27 cellular contexts compared by ENCODE assay signal in the genomic region with DNA sequence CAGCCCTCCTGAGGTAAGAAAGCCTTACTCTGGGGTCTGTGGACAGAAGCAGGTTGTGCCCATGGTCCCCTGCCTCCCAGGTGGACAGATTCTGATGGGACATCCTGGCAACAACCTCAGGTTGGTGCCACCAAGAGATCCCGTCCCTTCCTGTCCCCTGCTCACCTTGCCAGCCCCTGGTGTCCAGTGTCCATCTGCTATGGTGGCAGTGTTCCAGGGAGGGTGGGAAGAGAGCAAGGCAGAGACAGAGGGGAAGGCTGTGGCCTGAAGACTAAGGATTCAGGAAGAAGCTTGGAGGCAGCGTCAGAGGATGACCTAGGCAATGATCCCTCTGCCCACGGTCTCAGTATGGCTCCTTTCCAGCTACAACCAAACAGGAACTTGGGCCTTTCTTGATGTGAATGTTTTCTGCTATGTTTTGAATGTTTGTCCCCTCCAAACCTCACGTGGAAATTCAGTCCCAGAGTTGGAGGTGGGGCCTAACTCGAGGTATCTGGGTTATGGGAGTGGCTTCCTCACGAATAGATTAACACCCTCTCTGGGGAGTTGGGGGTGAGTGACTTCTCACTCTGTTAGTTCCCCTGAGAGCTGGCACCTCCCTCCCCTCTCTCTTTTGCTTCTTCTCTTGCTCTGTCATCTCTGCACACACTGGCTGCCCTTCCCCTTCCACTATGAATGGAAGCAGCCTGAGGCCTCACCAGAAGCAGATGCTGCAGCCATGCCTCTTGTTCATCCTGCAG. TPM values are rescaled to one million over a fixed set of nuclear protein-coding genes. Genes with fewer than 3 reads are reported as not detected.
"Had no signal": no experiment of that assay in that cellular context is flagged by ENCODE, and none has a peak within 500 bp of the region (broad histone marks: within the 10 kb centered on the region; RNA-seq: fewer than 3 reads in every experiment).

No MANE protein-coding gene starts in this region.

- H3K27me3 ChIP-seq: breast epithelium, hepatocyte, pancreas, right atrium auricular region had no signal

- H3K4me1 ChIP-seq: breast epithelium, foreskin keratinocyte, left ventricle myocardium inferior, pancreas, psoas muscle, right atrium auricular region, spleen had no signal

- H3K4me3 ChIP-seq: breast epithelium, hepatocyte, left ventricle myocardium inferior, pancreas, psoas muscle, right atrium auricular region, spleen, thoracic aorta had no signal

- H3K9me3 ChIP-seq: pancreas, psoas muscle had no signal

- ATAC-seq: activated T-cell treated with anti-CD3 and anti-CD28 coated beads, Interleukin-2, amount 50 U/mL, for 4 hours; foreskin keratinocyte; pancreas; psoas muscle; T-helper 17 cell had no signal

- DNase-seq: activated CD4-positive, alpha-beta T cell treated with anti-CD3 and anti-CD28 coated beads, Interleukin-2, amount 50 U/mL, for 4 hours; activated CD8-positive, alpha-beta memory T cell treated with anti-CD3 and anti-CD28 coated beads for 24 hours; activated CD8-positive, alpha-beta memory T cell treated with anti-CD3 and anti-CD28 coated beads, Interleukin-2, amount 50 U/mL, for 4 hours; activated naive CD4-positive, alpha-beta T cell treated with Interleukin-2 at 50 U/mL for 16 hours; activated naive CD8-positive, alpha-beta T cell treated with anti-CD3 and anti-CD28 coated beads, Interleukin-2, amount 10 ng/mL, durations not matched to agents 7 days and 5 days; activated T-cell treated with anti-CD3 and anti-CD28 coated beads, Interleukin-2, amount 50 U/mL, for 4 hours; amniotic stem cell; cortex of kidney; effector CD4-positive, alpha-beta T cell; foreskin keratinocyte; glutamatergic neuron; kidney glomerular epithelial cell; left ventricle myocardium inferior; mammary epithelial cell; pancreas; psoas muscle; spleen; stimulated activated CD4-positive, alpha-beta T cell treated with anti-CD3 and anti-CD28 coated beads, Interleukin-4, amount 100 ng/mL, for 1 hour; stimulated activated naive CD4-positive, alpha-beta T cell treated with Interleukin-2 at 50 U/mL for 16 hours; SW 1271; T-helper 17 cell; WERI-Rb-1 had no signal

- H3K27ac ChIP-seq: breast epithelium, foreskin keratinocyte, hepatocyte, left ventricle myocardium inferior, pancreas, psoas muscle, right atrium auricular region, spleen, thoracic aorta, WERI-Rb-1 had no signal

- H3K36me3 ChIP-seq: breast epithelium, left ventricle myocardium inferior, pancreas, right atrium auricular region, spleen, thoracic aorta, WERI-Rb-1 had no signal

RNA-seq across cellular contexts. Expression of a gene that starts 26.9 kb away (rescaled TPM):
- total RNA-seq: foreskin keratinocyte, mammary epithelial cell, myocyte had no signal
